ENCODE assay signal across 13 cellular contexts in genomic region chr3:114307222-114307840, GRCh38. TPM values are rescaled to one million over a fixed set of nuclear protein-coding genes. Genes with fewer than 3 reads are reported as not detected.
DNase-seq lines count a peak whose midpoint lies in the region; ATAC-seq, FAIRE-seq and TF ChIP-seq lines count a peak whose summit lies in the region.
"Had no signal": no experiment of that assay in that cellular context is flagged by ENCODE, and none has a peak within 500 bp of the region (broad histone marks: within the 10 kb centered on the region; RNA-seq: fewer than 3 reads in every experiment).

No MANE protein-coding gene starts in this region.

- no peaks in the 10 kb centered on the region for H3K79me2 ChIP-seq in PC-9 (ENCODE audit: low read depth)

- DNase-seq in GM12891 (ENCODE audit: insufficient read length, low spot score) (no peak), RCC 7860 (ENCODE audit: low spot score) (no peak), PC-9 (no peak), cardiac septum (ENCODE audit: low spot score) (no peak), DMS79 treated with DMSO at 0.1 percent for 48 hours (lab: John Stamatoyannopoulos, UW) (no peak)
- no peak for DNase-seq in activated naive CD8-positive, alpha-beta T cell treated with anti-CD3 and anti-CD28 coated beads for 36 hours
- DNase-seq: NCI-H2081 treated with DMSO at 0.1 percent for 48 hours, SHP77 treated with DMSO at 0.1 percent for 48 hours had no signal

- H3K4me1 Mint-ChIP-seq in activated naive CD8-positive, alpha-beta T cell treated with anti-CD3 and anti-CD28 coated beads for 36 hours, result peaks cover 27% of the 10 kb centered on the region
- H3K4me1 Mint-ChIP-seq: nephron had no signal

- no peaks in the 10 kb centered on the region for H3K4me1 ChIP-seq in PC-9 (replicated peaks; ENCODE audit: insufficient read depth)

- no TSS peak for BruUV-seq in PC-9 (replicated peaks; lab: Mats Ljungman, UMichigan)

- H3K36me3 Mint-ChIP-seq in activated naive CD8-positive, alpha-beta T cell treated with anti-CD3 and anti-CD28 coated beads for 36 hours, result peaks cover 26% of the 10 kb centered on the region

- peak overlapping the region; percentile 61 for H3K4me3 Mint-ChIP-seq in activated naive CD8-positive, alpha-beta T cell treated with anti-CD3 and anti-CD28 coated beads for 36 hours
- H3K4me3 Mint-ChIP-seq: dendritic cell treated with granulocyte-macrophage colony-stimulating factor and Interleukin-4, amounts not matched to agents 40 ng/mL and 50 ng/mL, for 4 days; nephron had no signal

- no peaks in the 10 kb centered on the region for H3K9me3 ChIP-seq in PC-9 (ENCODE audit: insufficient read depth, low read depth)

- H3K4me3 ChIP-seq in PC-9, result no peak overlapping the region

- H3K27me3 ChIP-seq in PC-9 (ENCODE audit: insufficient read depth, low read depth), result no peaks in the 10 kb centered on the region; the same call in 1 of the 2 replicates

- no peak for TF ChIP-seq CTCF in PC-9 (conservative IDR thresholded peaks at IDR 0.05)

- H4K20me1 ChIP-seq in PC-9 (ENCODE audit: insufficient read depth), result no peaks in the 10 kb centered on the region

- H3K36me3 ChIP-seq in PC-9 (ENCODE audit: low read depth), result no peaks in the 10 kb centered on the region

- CTCF ChIA-PET in PC-9 (lab: Charles Lee), result no interaction called here

- FAIRE-seq in GM12891 (lab: Jason Lieb, UNC), result peak; percentile 90
- no peak for FAIRE-seq in RCC 7860 (lab: Jason Lieb, UNC)

- TF ChIP-seq POLR2A in GM12891 (IDR thresholded peaks at IDR 0.05; ENCODE audit: low read depth, low read length), result no peak

- no peak overlapping the region for H2AFZ ChIP-seq in PC-9

- H3K27ac Mint-ChIP-seq in activated naive CD8-positive, alpha-beta T cell treated with anti-CD3 and anti-CD28 coated beads for 36 hours, result peak overlapping the region; percentile 90
- H3K27ac Mint-ChIP-seq: dendritic cell treated with granulocyte-macrophage colony-stimulating factor and Interleukin-4, amounts not matched to agents 40 ng/mL and 50 ng/mL, for 4 days; nephron had no signal

- H3K9me3 Mint-ChIP-seq in activated naive CD8-positive, alpha-beta T cell treated with anti-CD3 and anti-CD28 coated beads for 36 hours, result peaks cover 4% of the 10 kb centered on the region
- H3K9me3 Mint-ChIP-seq: dendritic cell treated with granulocyte-macrophage colony-stimulating factor and Interleukin-4, amounts not matched to agents 40 ng/mL and 50 ng/mL, for 4 days; nephron had no signal

- H3K27ac ChIP-seq in PC-9, result no peak overlapping the region

- POLR2A ChIA-PET in PC-9 (lab: Charles Lee; ENCODE audit: unreplicated experiment), result no interaction called here

- no peaks in the 10 kb centered on the region for H3K27me3 Mint-ChIP-seq in activated naive CD8-positive, alpha-beta T cell treated with anti-CD3 and anti-CD28 coated beads for 36 hours
- H3K27me3 Mint-ChIP-seq: dendritic cell treated with granulocyte-macrophage colony-stimulating factor and Interleukin-4, amounts not matched to agents 40 ng/mL and 50 ng/mL, for 4 days had no signal

- no peak overlapping the region for H3K4me2 ChIP-seq in PC-9

- ATAC-seq in GM19467 (IDR thresholded peaks at IDR 0.05; ENCODE audit: unreplicated experiment) (peak; percentile 53), HG03354 (IDR thresholded peaks at IDR 0.05; ENCODE audit: poor library complexity, severe bottlenecking, unreplicated experiment) (peak; percentile 61)

- H3K9me2 ChIP-seq in PC-9 (ENCODE audit: insufficient read depth), result no peaks in the 10 kb centered on the region

- intact Hi-C loops in PC-9 (cut with micrococcal nuclease; ENCODE audit: unreplicated experiment), result no loop called here
- intact Hi-C loops in cardiac septum (cut with DNase I), result no loop called here

- no peaks in the 10 kb centered on the region for H3F3A ChIP-seq in PC-9 (ENCODE audit: insufficient read depth, low read depth)

TF ChIP-seq in GM12891, 5 proteins besides CTCF, POLR2A, EP300 and RAD21:
- no peak for TF ChIP-seq POU2F2 (IDR thresholded peaks at IDR 0.05; ENCODE audit: low read depth, low read length)
- peak; percentile 82 for TF ChIP-seq PAX5 (IDR thresholded peaks at IDR 0.05; ENCODE audit: insufficient read depth, low read length, severe bottlenecking)
- TF ChIP-seq TAF1 (IDR thresholded peaks at IDR 0.05; ENCODE audit: low read depth, low read length), result no peak
- TF ChIP-seq POLR2AphosphoS5 (IDR thresholded peaks at IDR 0.05; ENCODE audit: low read depth, low read length), result 0 out of 2 replicates have a peak, but pooled peaks have one; percentile 40
- no peak for TF ChIP-seq SPI1 (IDR thresholded peaks at IDR 0.05; ENCODE audit: low read depth, low read length)

RNA-seq across cellular contexts. Expression of gene TIGIT, which starts 13.5 kb away (rescaled TPM):
- 9.7 TPM for polyA plus RNA-seq in GM12891 (2012; ENCODE audit: low read depth, missing spikeins)
- 10 to 100 TPM; 12.9 to 16.4 TPM for total RNA-seq in activated naive CD8-positive, alpha-beta T cell treated with anti-CD3 and anti-CD28 coated beads for 36 hours
- not detected in 2 replicates for total RNA-seq in PC-9 (2021)
- 0.32 TPM for total RNA-seq in cardiac septum
- total RNA-seq: HT1080 had no signal

Comparison
In these comparisons a context has a peak if more than half of its experiments do, and no peak if none do; other contexts are left out.
1. RNA of gene TIGIT, which starts 13.5 kb away (total RNA-seq): 12.9 to 16.4 TPM in activated naive CD8-positive, alpha-beta T cell treated with anti-CD3 and anti-CD28 coated beads for 36 hours; 0.32 TPM in cardiac septum (single experiment) and not detected in PC-9; every median in the first group is over 10 times any median in the second.